In genomic region chr1:156590326-156591180, GRCh38 we compare ENCODE assay signal across 2 cellular contexts.
TF ChIP-seq lines count a peak whose summit lies in the region.

No MANE protein-coding gene starts in this region.

TF ChIP-seq in IMR-90, 13 proteins besides CTCF, POLR2A, EP300 and RAD21:
- no peak for TF ChIP-seq BHLHE40 (IDR thresholded peaks at IDR 0.05; ENCODE audit: low read depth, low read length)
- no peak for TF ChIP-seq RFX5 (IDR thresholded peaks at IDR 0.05; ENCODE audit: low read depth, low read length)
- TF ChIP-seq ELK1 (IDR thresholded peaks at IDR 0.05; ENCODE audit: borderline replicate concordance, low read depth, low read length) = no peak
- TF ChIP-seq NFE2L2 (IDR thresholded peaks at IDR 0.05; ENCODE audit: low read depth, low read length) = no peak
- no peak for TF ChIP-seq MXI1 (IDR thresholded peaks at IDR 0.05; ENCODE audit: borderline replicate concordance, low read depth, low read length)
- no peak for TF ChIP-seq RCOR1 (IDR thresholded peaks at IDR 0.05; ENCODE audit: insufficient replicate concordance, low read length)
- no peak for TF ChIP-seq SMC3 (IDR thresholded peaks at IDR 0.05; ENCODE audit: low read depth, low read length)
- TF ChIP-seq CEBPB (IDR thresholded peaks at IDR 0.05; ENCODE audit: low read depth, low read length) = no peak
- TF ChIP-seq MAFK (IDR thresholded peaks at IDR 0.05; ENCODE audit: low read depth, low read length) = no peak
- no peak for TF ChIP-seq MAZ (IDR thresholded peaks at IDR 0.05; ENCODE audit: borderline replicate concordance, low read depth, low read length)
- TF ChIP-seq USF2 (IDR thresholded peaks at IDR 0.05; ENCODE audit: low read depth, low read length) = no peak
- no peak for TF ChIP-seq CHD1 (IDR thresholded peaks at IDR 0.05; ENCODE audit: low read depth, low read length)
- no peak for TF ChIP-seq FOS (IDR thresholded peaks at IDR 0.05; ENCODE audit: low read depth, low read length)

TF ChIP-seq in K562, 482 proteins besides CTCF, POLR2A, EP300 and RAD21 (continues in another document):
- TF ChIP-seq SAP30 (IDR thresholded peaks at IDR 0.05; ENCODE audit: borderline replicate concordance, insufficient read depth, low read depth, low read length, poor library complexity, severe bottlenecking) (no peak), MLX (CRISPR knock-in tag; conservative IDR thresholded peaks at IDR 0.05) (no peak), ZNF695 (CRISPR knock-in tag; IDR thresholded peaks at IDR 0.05) (no peak), ZNF354B (CRISPR knock-in tag; IDR thresholded peaks at IDR 0.05) (no peak), HMBOX1 (IDR thresholded peaks at IDR 0.05) (peak; percentile 71), ZNF592 (IDR thresholded peaks at IDR 0.05) (no peak), RBM39 (optimal IDR thresholded peaks at IDR 0.05; ENCODE audit: low read depth, low read length) (no peak), PML (IDR thresholded peaks at IDR 0.05; ENCODE audit: low read length) (peak; percentile 25; the same call in 1 of the 2 replicates), SUPT5H (IDR thresholded peaks at IDR 0.05) (peak; percentile 42), BMI1 (IDR thresholded peaks at IDR 0.05; ENCODE audit: low read length) (no peak), POLR2B (IDR thresholded peaks at IDR 0.05; ENCODE audit: low read depth, partially characterized antibody) (peak; percentile 36), ZC3H11A (IDR thresholded peaks at IDR 0.05; ENCODE audit: low read depth, low read length) (no peak), NCOA4 (IDR thresholded peaks at IDR 0.05; ENCODE audit: partially characterized antibody) (no peak), LCOR (CRISPR knock-in tag; IDR thresholded peaks at IDR 0.05) (0 out of 2 replicates have a peak, but pooled peaks have one; percentile 18), NCOR1 (IDR thresholded peaks at IDR 0.05) (no peak), ZBED1 (IDR thresholded peaks at IDR 0.05) (no peak), NR3C1 (CRISPR knock-in tag; IDR thresholded peaks at IDR 0.05) (no peak), BCLAF1 (IDR thresholded peaks at IDR 0.05; ENCODE audit: borderline replicate concordance in 1 of 2, control insufficient read depth in 1 of 2, low read depth in 2 of 2, low read length in 1 of 2) (peak in 1 of 2 experiments; percentile 61; a peak in 1 of 4 replicates), PKNOX1 (IDR thresholded peaks at IDR 0.05) (peak; percentile 34; the same call in 1 of the 2 replicates), GATA2 (CRISPR knock-in tag; IDR thresholded peaks at IDR 0.05) (no peak), ZNF197 (CRISPR knock-in tag; IDR thresholded peaks at IDR 0.05; ENCODE audit: low read depth) (0 out of 2 replicates have a peak, but pooled peaks have one; percentile 49), SETDB1 (IDR thresholded peaks at IDR 0.05; ENCODE audit: low read length) (no peak), ETS2 (tag; IDR thresholded peaks at IDR 0.05; ENCODE audit: borderline replicate concordance, poor library complexity, severe bottlenecking) (no peak), CBX2 (IDR thresholded peaks at IDR 0.05; ENCODE audit: insufficient read depth, low read length, poor library complexity, severe bottlenecking) (no peak), SMARCC2 (IDR thresholded peaks at IDR 0.05; ENCODE audit: low read depth) (no peak), MYNN (IDR thresholded peaks at IDR 0.05) (no peak), MYNN (CRISPR knock-in tag; IDR thresholded peaks at IDR 0.05) (no peak), FOSL1 (tag; conservative IDR thresholded peaks at IDR 0.05) (0 out of 2 replicates have a peak, but pooled peaks have one; percentile 10), KAT7 (CRISPR knock-in tag; IDR thresholded peaks at IDR 0.05; ENCODE audit: borderline replicate concordance) (0 out of 2 replicates have a peak, but pooled peaks have one; percentile 32), TBP (optimal IDR thresholded peaks at IDR 0.05; ENCODE audit: low read depth, low read length) (peak; percentile 62), SRSF9 (IDR thresholded peaks at IDR 0.05; ENCODE audit: borderline replicate concordance, low read depth, low read length) (no peak), YY1 (IDR thresholded peaks at IDR 0.05; ENCODE audit: borderline replicate concordance in 1 of 3, control insufficient read depth in 1 of 3, extremely low read depth in 1 of 3, insufficient read depth in 3 of 3, insufficient read length in 1 of 3, insufficient replicate concordance in 2 of 3, low read depth in 1 of 3, low read length in 2 of 3) (no peak), ZKSCAN1 (IDR thresholded peaks at IDR 0.05; ENCODE audit: low read depth, low read length) (no peak), ZNF57 (CRISPR knock-in tag; IDR thresholded peaks at IDR 0.05) (no peak)
